In the genomic region with DNA sequence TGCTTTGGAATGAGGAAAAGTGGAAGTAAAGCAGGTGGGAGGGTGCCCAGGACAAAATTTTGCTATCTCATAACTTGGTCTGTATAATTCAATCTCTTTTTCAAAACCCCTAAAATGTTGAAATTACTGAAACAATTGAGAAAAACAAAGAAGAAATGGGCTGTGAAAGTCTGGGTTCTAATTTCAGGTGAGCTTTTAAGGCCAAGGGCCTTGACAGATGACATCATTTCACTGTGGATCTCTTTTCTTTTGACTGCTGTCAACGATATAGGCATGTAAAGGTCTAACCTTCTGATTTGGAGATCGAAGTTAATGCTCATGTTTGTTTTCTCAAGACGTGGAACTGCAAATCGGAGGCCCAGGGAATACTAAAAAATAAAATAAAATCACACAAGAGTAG, we compare ENCODE assay signal across 34 cellular contexts.
"Had no signal": no experiment of that assay in that cellular context is flagged by ENCODE, and none has a peak within 500 bp of the region (broad histone marks: within the 10 kb centered on the region; RNA-seq: fewer than 3 reads in every experiment).

No MANE protein-coding gene starts in this region.

- H3K9me3 ChIP-seq: adrenal gland, body of pancreas had no signal

- ATAC-seq: activated CD8-positive, alpha-beta T cell treated with anti-CD3 and anti-CD28 coated beads for 36 hours; activated naive CD4-positive, alpha-beta T cell treated with anti-CD3 and anti-CD28 coated beads, Interleukin-2, amount 50 U/mL, for 72 hours; activated T-cell treated with anti-CD3 and anti-CD28 coated beads, Interleukin-2, amount 50 U/mL, for 4 hours; activated T-cell treated with anti-CD3 and anti-CD28 coated beads, Interleukin-2, amount 50 U/mL, for 72 hours; activated T-helper 17 cell treated with anti-CD3 and anti-CD28 coated beads, Interleukin-2, amount 50 U/mL, for 72 hours; body of pancreas had no signal

- H3K27ac Mint-ChIP-seq: activated B cell treated with CpG ODN at 0.5 μM for 24 hours; activated CD4-positive, alpha-beta memory T cell treated with anti-CD3 and anti-CD28 coated beads for 36 hours; activated CD4-positive, alpha-beta T cell treated with anti-CD3 and anti-CD28 coated beads, Interleukin-2, amount 10 ng/mL, durations not matched to agents 24 days and 14 days; activated CD8-positive, alpha-beta T cell treated with anti-CD3 and anti-CD28 coated beads for 36 hours; activated naive CD4-positive, alpha-beta T cell treated with anti-CD3 and anti-CD28 coated beads for 36 hours; activated naive CD4-positive, alpha-beta T cell treated with anti-CD3 and anti-CD28 coated beads, Interleukin-2, amount 50 U/mL, for 72 hours; activated naive CD8-positive, alpha-beta T cell treated with anti-CD3 and anti-CD28 coated beads for 36 hours; activated T-cell treated with anti-CD3 and anti-CD28 coated beads, Interleukin-2, amount 50 U/mL, for 72 hours; activated T-helper 1 cell treated with anti-CD3 and anti-CD28 coated beads, Interleukin-12 subunit alpha, Interleukin-12 subunit beta, Interleukin-2, Interleukin-4 antibody, amounts not matched to agents 30 ng/mL and 10 ng/mL and 1 ng/mL, durations not matched to agents 14 hours and 24 hours and 36 hours; activated T-helper 17 cell treated with anti-CD3 and anti-CD28 coated beads, Interleukin-2, amount 50 U/mL, for 72 hours; T-helper 1 cell treated with Interleukin-12 subunit alpha and Interleukin-12 subunit beta and Interleukin-4 antibody, amounts not matched to agents 30 μg/mL and 1 μg/mL, for 36 hours; T-helper 2 cell treated with Interferon-gamma antibody and Interleukin-4, amounts not matched to agents 5 μg/mL and 100 μg/mL, for 36 hours had no signal

- H3K36me3 ChIP-seq: adrenal gland, brain microvascular endothelial cell, breast epithelium had no signal

- H3K27ac ChIP-seq: adrenal gland, body of pancreas, brain microvascular endothelial cell, breast epithelium, VCaP had no signal

- H3K4me3 ChIP-seq: adrenal gland, body of pancreas, breast epithelium had no signal

- H3K9me3 Mint-ChIP-seq: activated CD4-positive, alpha-beta memory T cell treated with anti-CD3 and anti-CD28 coated beads for 36 hours; activated CD4-positive, alpha-beta T cell treated with anti-CD3 and anti-CD28 coated beads, Interleukin-2, amount 10 ng/mL, durations not matched to agents 24 days and 14 days; activated CD8-positive, alpha-beta T cell treated with anti-CD3 and anti-CD28 coated beads for 36 hours; activated naive CD4-positive, alpha-beta T cell treated with anti-CD3 and anti-CD28 coated beads for 36 hours; activated naive CD4-positive, alpha-beta T cell treated with anti-CD3 and anti-CD28 coated beads, Interleukin-2, amount 50 U/mL, for 72 hours; activated T-cell treated with anti-CD3 and anti-CD28 coated beads, Interleukin-2, amount 50 U/mL, for 4 hours; activated T-helper 1 cell treated with anti-CD3 and anti-CD28 coated beads, Interleukin-12 subunit alpha, Interleukin-12 subunit beta, Interleukin-2, Interleukin-4 antibody, amounts not matched to agents 30 ng/mL and 10 ng/mL and 1 ng/mL, durations not matched to agents 14 hours and 24 hours and 36 hours; activated T-helper 17 cell treated with anti-CD3 and anti-CD28 coated beads, Interleukin-2, amount 50 U/mL, for 72 hours; T-helper 1 cell treated with Interleukin-12 subunit alpha and Interleukin-12 subunit beta and Interleukin-4 antibody, amounts not matched to agents 30 μg/mL and 1 μg/mL, for 36 hours; T-helper 2 cell treated with Interferon-gamma antibody and Interleukin-4, amounts not matched to agents 5 μg/mL and 100 μg/mL, for 36 hours had no signal

- H3K4me1 ChIP-seq: adrenal gland, body of pancreas, breast epithelium had no signal

- DNase-seq: activated B cell treated with CpG ODN at 0.5 μM for 24 hours; activated CD4-positive, alpha-beta memory T cell treated with anti-CD3 and anti-CD28 coated beads for 36 hours; activated CD4-positive, alpha-beta T cell treated with anti-CD3 and anti-CD28 coated beads for 4 hours; activated CD4-positive, alpha-beta T cell treated with anti-CD3 and anti-CD28 coated beads, Interleukin-2, amount 10 ng/mL, durations not matched to agents 24 days and 14 days; activated CD4-positive, alpha-beta T cell treated with anti-CD3 and anti-CD28 coated beads, Interleukin-2, amount 50 U/mL, for 1 hour; activated CD4-positive, alpha-beta T cell treated with anti-CD3 and anti-CD28 coated beads, Interleukin-2, amount 50 U/mL, for 4 hours; activated CD4-positive, CD25-positive, alpha-beta regulatory T cell treated with anti-CD3 and anti-CD28 coated beads, Interleukin-2, amount 50 U/mL, for 72 hours; activated CD8-positive, alpha-beta memory T cell treated with anti-CD3 and anti-CD28 coated beads, Interleukin-2, amount 50 U/mL, for 4 hours; activated CD8-positive, alpha-beta T cell treated with anti-CD3 and anti-CD28 coated beads for 36 hours; activated effector memory CD4-positive, alpha-beta T cell treated with anti-CD3 and anti-CD28 coated beads, Interleukin-2, amount 50 U/mL, for 16 hours; activated gamma-delta T cell treated with Interleukin-2 at 50 U/mL for 16 hours; activated naive CD4-positive, alpha-beta T cell; activated naive CD4-positive, alpha-beta T cell treated with anti-CD3 and anti-CD28 coated beads for 36 hours; activated naive CD4-positive, alpha-beta T cell treated with anti-CD3 and anti-CD28 coated beads, Interleukin-2, amount 50 U/mL, for 16 hours; activated naive CD8-positive, alpha-beta T cell treated with anti-CD3 and anti-CD28 coated beads for 36 hours; activated T-cell treated with anti-CD3 and anti-CD28 coated beads for 4 hours; activated T-cell treated with anti-CD3 and anti-CD28 coated beads, Interleukin-2, amount 50 U/mL, for 1 hour; activated T-cell treated with anti-CD3 and anti-CD28 coated beads, Interleukin-2, amount 50 U/mL, for 4 hours; activated T-cell treated with anti-CD3 and anti-CD28 coated beads, Interleukin-2, amount 50 U/mL, for 72 hours; adrenal gland; amniotic stem cell; aorta; body of pancreas; brain microvascular endothelial cell; central memory CD4-positive, alpha-beta T cell; T-helper 2 cell; T-helper 9 cell had no signal

- H3K27me3 Mint-ChIP-seq: activated B cell treated with CpG ODN at 0.5 μM for 24 hours; activated CD4-positive, alpha-beta T cell treated with anti-CD3 and anti-CD28 coated beads, Interleukin-2, amount 10 ng/mL, durations not matched to agents 24 days and 14 days had no signal

- H3K4me1 Mint-ChIP-seq: activated B cell treated with CpG ODN at 0.5 μM for 24 hours; activated CD4-positive, alpha-beta T cell treated with anti-CD3 and anti-CD28 coated beads, Interleukin-2, amount 10 ng/mL, durations not matched to agents 24 days and 14 days; activated naive CD8-positive, alpha-beta T cell treated with anti-CD3 and anti-CD28 coated beads for 36 hours; activated T-helper 17 cell treated with anti-CD3 and anti-CD28 coated beads, Interleukin-2, amount 50 U/mL, for 72 hours had no signal

- H3K4me3 Mint-ChIP-seq: activated B cell treated with CpG ODN at 0.5 μM for 24 hours; activated CD4-positive, alpha-beta memory T cell treated with anti-CD3 and anti-CD28 coated beads for 36 hours; activated CD4-positive, alpha-beta T cell treated with anti-CD3 and anti-CD28 coated beads, Interleukin-2, amount 10 ng/mL, durations not matched to agents 24 days and 14 days; activated CD8-positive, alpha-beta T cell treated with anti-CD3 and anti-CD28 coated beads for 36 hours; activated naive CD4-positive, alpha-beta T cell treated with anti-CD3 and anti-CD28 coated beads for 36 hours; activated naive CD8-positive, alpha-beta T cell treated with anti-CD3 and anti-CD28 coated beads for 36 hours; activated T-cell treated with anti-CD3 and anti-CD28 coated beads, Interleukin-2, amount 50 U/mL, for 4 hours; activated T-cell treated with anti-CD3 and anti-CD28 coated beads, Interleukin-2, amount 50 U/mL, for 72 hours; activated T-helper 1 cell treated with anti-CD3 and anti-CD28 coated beads, Interleukin-12 subunit alpha, Interleukin-12 subunit beta, Interleukin-2, Interleukin-4 antibody, amounts not matched to agents 30 ng/mL and 10 ng/mL and 1 ng/mL, durations not matched to agents 14 hours and 24 hours and 36 hours; activated T-helper 17 cell treated with anti-CD3 and anti-CD28 coated beads, Interleukin-2, amount 50 U/mL, for 72 hours; T-helper 1 cell treated with Interleukin-12 subunit alpha and Interleukin-12 subunit beta and Interleukin-4 antibody, amounts not matched to agents 30 μg/mL and 1 μg/mL, for 36 hours; T-helper 2 cell treated with Interferon-gamma antibody and Interleukin-4, amounts not matched to agents 5 μg/mL and 100 μg/mL, for 36 hours had no signal

- H3K36me3 Mint-ChIP-seq: activated CD4-positive, alpha-beta memory T cell treated with anti-CD3 and anti-CD28 coated beads for 36 hours; activated naive CD4-positive, alpha-beta T cell treated with anti-CD3 and anti-CD28 coated beads, Interleukin-2, amount 50 U/mL, for 72 hours; activated naive CD8-positive, alpha-beta T cell treated with anti-CD3 and anti-CD28 coated beads for 36 hours had no signal

- H3K27me3 ChIP-seq: adrenal gland, body of pancreas, brain microvascular endothelial cell, breast epithelium had no signal
